In the genomic region with DNA sequence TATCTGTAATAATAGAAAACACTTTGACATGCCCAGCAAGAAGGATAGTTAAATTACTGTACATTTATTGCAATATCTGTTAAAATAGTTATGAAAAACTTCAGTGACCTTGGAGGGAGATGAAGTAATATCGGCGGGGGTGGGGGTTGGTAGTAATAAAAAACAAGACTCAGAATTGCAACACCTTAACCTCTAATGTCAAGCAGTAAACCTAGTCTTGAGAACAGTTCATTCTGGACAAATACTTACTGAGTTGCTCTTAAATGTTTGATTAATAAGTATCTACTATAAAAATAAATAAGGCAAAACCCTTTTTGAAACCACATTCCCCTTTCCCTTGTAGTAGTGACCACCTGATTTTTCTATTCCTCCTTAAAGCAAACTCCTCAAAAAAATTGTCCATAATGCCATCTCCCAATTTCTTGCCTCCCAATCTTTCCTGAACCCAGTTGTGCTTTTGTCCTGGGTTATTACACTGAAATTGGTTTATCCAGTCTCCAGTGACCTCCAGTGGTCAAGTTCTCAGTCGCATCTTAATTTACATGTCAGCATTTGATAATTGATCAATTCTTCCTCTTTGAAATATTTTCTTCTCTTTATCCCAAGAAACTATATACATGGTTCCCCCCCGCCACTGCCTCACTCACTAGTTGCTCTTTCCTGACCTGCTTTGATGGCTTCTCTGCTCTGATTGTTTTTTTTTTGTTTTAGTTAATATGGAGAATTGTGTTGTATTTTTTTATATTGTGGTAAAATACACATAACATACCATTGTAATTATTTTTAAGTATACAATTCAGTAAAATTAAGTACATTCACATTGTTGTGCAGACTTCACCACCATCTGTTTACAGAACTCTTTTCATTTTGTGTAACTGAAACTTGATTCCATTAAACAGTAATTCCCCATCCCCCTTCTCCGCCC, we compare ENCODE assay signal across 7 cellular contexts. TPM values are rescaled to one million over a fixed set of nuclear protein-coding genes. Genes with fewer than 3 reads are reported as not detected.
DNase-seq lines count a peak whose midpoint lies in the region; ATAC-seq, FAIRE-seq and TF ChIP-seq lines count a peak whose summit lies in the region.

No MANE protein-coding gene starts in this region.

- H3K9me2 ChIP-seq in HCT116 (ENCODE audit: insufficient read depth): no peaks in the 10 kb centered on the region

- BruUV-seq in HCT116 (replicated peaks; lab: Mats Ljungman, UMichigan): no TSS peak

- DNase-seq in D341Med (ENCODE audit: low spot score) (peak; percentile 38), HCT116 (ENCODE audit: low read depth, low spot score) (peak; percentile 57), RCC 7860 (ENCODE audit: low spot score) (peak; percentile 52), endodermal cell (peak; percentile 47), mucosa of descending colon (peak in 1 of 3 donors; percentile 72), KG1 (lab: John Stamatoyannopoulos, UW) (no peak)
- DNase-seq in effector CD4-positive, alpha-beta T cell: no peak

- intact Hi-C loops in HCT116 (cut with micrococcal nuclease): loop anchor here (1.0 to 10.0 kb wide), 5 partner anchors 112 to 434 kb away; no protein-coding TSS in a partner anchor
- intact Hi-C loops in mucosa of descending colon (cut with DNase I, micrococcal nuclease): loop anchor here in 1 of 2 donors (10.0 kb wide), 1 partner anchor 142 kb away; no protein-coding TSS in a partner anchor

- POLR2A ChIA-PET in HCT116 (lab: Charles Lee): no interaction called here

- H3K4me1 Mint-ChIP-seq in endodermal cell: peaks cover 20% of the 10 kb centered on the region

- no peaks in the 10 kb centered on the region for H3K27me3 ChIP-seq in HCT116 (ENCODE audit: insufficient read depth, low read length)
- no peaks in the 10 kb centered on the region for H3K27me3 ChIP-seq in endodermal cell (ENCODE audit: control insufficient read depth, insufficient read depth, low read length, poor library complexity, severe bottlenecking)

- 70% methylated on average over 3 of the region's 5 CpGs; no CpG with 5 or more reads in 1 of the 2 experiments for WGBS in endodermal cell (ENCODE audit: insufficient coverage in 1 of 2, insufficient read length in 1 of 2), 2 experiments

- H3K9me3 ChIP-seq in HCT116 (ENCODE audit: control insufficient read depth in 1 of 2, insufficient read depth in 1 of 2, low read depth in 1 of 2, low read length in 2 of 2): no peaks in the 10 kb centered on the region
- no peaks in the 10 kb centered on the region for H3K9me3 ChIP-seq in endodermal cell (ENCODE audit: control insufficient read depth, low read length)
- H3K9me3 ChIP-seq in mucosa of descending colon: no peaks in the 10 kb centered on the region

- H3K36me3 ChIP-seq in HCT116 (ENCODE audit: control insufficient read depth in 1 of 2, insufficient read depth in 2 of 2, low read length in 2 of 2) (no peaks in the 10 kb centered on the region), endodermal cell (ENCODE audit: control insufficient read depth, insufficient read depth, low read length) (no peaks in the 10 kb centered on the region), mucosa of descending colon (ENCODE audit: low read depth) (no peaks in the 10 kb centered on the region)

- RAD21 ChIA-PET in HCT116 (lab: Charles Lee; ENCODE audit: low non-redundant PET in 1 of 2, low total read pairs in 2 of 2, uncharacterized antibody in 2 of 2, unreplicated experiment in 2 of 2): no interaction called here

- peak; percentile 84 for TF ChIP-seq RAD21 in HCT116 (IDR thresholded peaks at IDR 0.05; ENCODE audit: low read depth)

- H3K9ac ChIP-seq in HCT116 (ENCODE audit: low read length) (no peak overlapping the region), endodermal cell (ENCODE audit: extremely low read depth, low read length, poor library complexity, severe bottlenecking) (no peak overlapping the region)

- H3K27ac ChIP-seq in HCT116 (ENCODE audit: low read depth, low read length): no peak overlapping the region
- no peak overlapping the region for H3K27ac ChIP-seq in endodermal cell (ENCODE audit: low read depth, low read length)

- peaks cover 45% of the 10 kb centered on the region for H3K79me2 ChIP-seq in HCT116 (ENCODE audit: insufficient read depth, low read length)

- CTCF ChIA-PET in HCT116 (lab: Charles Lee): interaction anchor here (1.8 kb wide), 1 partner anchor 148 kb away, joined by 16 read pairs; no protein-coding TSS in a partner anchor

- H3K4me3 Mint-ChIP-seq in endodermal cell: no peak overlapping the region

- no peak overlapping the region for H3K4me2 ChIP-seq in HCT116 (ENCODE audit: low read length)

- no peaks in the 10 kb centered on the region for H3K4me1 ChIP-seq in HCT116 (ENCODE audit: control insufficient read depth in 1 of 2, insufficient read depth in 2 of 2, low read length in 2 of 2)
- H3K4me1 ChIP-seq in endodermal cell (ENCODE audit: control insufficient read depth, insufficient read depth, low read length): peaks cover 5% of the 10 kb centered on the region
- H3K4me1 ChIP-seq in mucosa of descending colon (ENCODE audit: low read depth): peaks cover 40% of the 10 kb centered on the region

- H3K9me3 Mint-ChIP-seq in endodermal cell: no peaks in the 10 kb centered on the region

- H2AFZ ChIP-seq in HCT116 (ENCODE audit: low read depth, low read length, poor library complexity, severe bottlenecking): no peak overlapping the region

- H3K36me3 Mint-ChIP-seq in endodermal cell (ENCODE audit: low read depth): no peaks in the 10 kb centered on the region

- TF ChIP-seq CTCF in HCT116 (IDR thresholded peaks at IDR 0.05 in 2 of 3, conservative IDR thresholded peaks at IDR 0.05 in 1 of 3; ENCODE audit: borderline replicate concordance in 1 of 3, insufficient read depth in 1 of 3, low read depth in 2 of 3, low read length in 2 of 3): peak; percentile 48 to 75 (median 69)
- peak; percentile 83 for TF ChIP-seq CTCF in endodermal cell (conservative IDR thresholded peaks at IDR 0.05)
- no peak for TF ChIP-seq CTCF in mucosa of descending colon (IDR thresholded peaks at IDR 0.05)

- no peak overlapping the region for H3K27ac Mint-ChIP-seq in endodermal cell

- peaks cover 6% of the 10 kb centered on the region for H4K20me1 ChIP-seq in HCT116 (ENCODE audit: insufficient read depth)

- no peak overlapping the region for H3K4me3 ChIP-seq in HCT116 (replicated peaks in 1 of 2; ENCODE audit: low read depth in 1 of 2, low read length in 2 of 2)
- no peak overlapping the region for H3K4me3 ChIP-seq in endodermal cell (ENCODE audit: low read length)
- no peak overlapping the region for H3K4me3 ChIP-seq in mucosa of descending colon

- ATAC-seq in HCT116: peak; percentile 62; the same call in 1 of the 2 replicates
- ATAC-seq in mucosa of descending colon: peak; percentile 45

- no peak for TF ChIP-seq POLR2A in HCT116 (IDR thresholded peaks at IDR 0.05; ENCODE audit: borderline replicate concordance, extremely low read depth, insufficient read depth, insufficient read length)

- no peaks in the 10 kb centered on the region for H3K27me3 Mint-ChIP-seq in endodermal cell (ENCODE audit: insufficient read depth)

- FAIRE-seq in RCC 7860 (lab: Jason Lieb, UNC): peak; percentile 21

TF ChIP-seq in HCT116, 20 proteins besides CTCF, POLR2A, EP300 and RAD21:
- TF ChIP-seq MAX (IDR thresholded peaks at IDR 0.05) (no peak), ZNF274 (IDR thresholded peaks at IDR 0.05; ENCODE audit: low read depth, low read length) (no peak)

RNA-seq across cellular contexts. Expression of gene RAP1A, which starts 36.8 kb away (rescaled TPM):
- total RNA-seq in HCT116 (2021; ENCODE audit: unreplicated experiment) (46.2 TPM), endodermal cell (10 to 100 TPM; 28.5 to 35.0 TPM), mucosa of descending colon (100 to 1,000 TPM in 1 of 3 donors, 10 to 100 TPM in 2; 84.4 to 272 (median 95.4) TPM)
- 18.3 and 26.1 TPM in 2 replicates for polyA plus RNA-seq in HCT116 (2012)
- 40.5 TPM for polyA plus RNA-seq in endodermal cell (2013, experiment 1 of 2)
- 40.6 TPM for polyA plus RNA-seq in endodermal cell (2013, experiment 2 of 2)

Comparison
In these comparisons a context has a peak if more than half of its experiments do, and no peak if none do; other contexts are left out.
1. DNase-seq: peak in D341Med (single experiment), HCT116 (single experiment), RCC 7860 (single experiment) and endodermal cell (single experiment); none in effector CD4-positive, alpha-beta T cell (single experiment) and KG1 (single experiment).